Comparison of ENCODE assay signal across 8 cellular contexts in the genomic region with DNA sequence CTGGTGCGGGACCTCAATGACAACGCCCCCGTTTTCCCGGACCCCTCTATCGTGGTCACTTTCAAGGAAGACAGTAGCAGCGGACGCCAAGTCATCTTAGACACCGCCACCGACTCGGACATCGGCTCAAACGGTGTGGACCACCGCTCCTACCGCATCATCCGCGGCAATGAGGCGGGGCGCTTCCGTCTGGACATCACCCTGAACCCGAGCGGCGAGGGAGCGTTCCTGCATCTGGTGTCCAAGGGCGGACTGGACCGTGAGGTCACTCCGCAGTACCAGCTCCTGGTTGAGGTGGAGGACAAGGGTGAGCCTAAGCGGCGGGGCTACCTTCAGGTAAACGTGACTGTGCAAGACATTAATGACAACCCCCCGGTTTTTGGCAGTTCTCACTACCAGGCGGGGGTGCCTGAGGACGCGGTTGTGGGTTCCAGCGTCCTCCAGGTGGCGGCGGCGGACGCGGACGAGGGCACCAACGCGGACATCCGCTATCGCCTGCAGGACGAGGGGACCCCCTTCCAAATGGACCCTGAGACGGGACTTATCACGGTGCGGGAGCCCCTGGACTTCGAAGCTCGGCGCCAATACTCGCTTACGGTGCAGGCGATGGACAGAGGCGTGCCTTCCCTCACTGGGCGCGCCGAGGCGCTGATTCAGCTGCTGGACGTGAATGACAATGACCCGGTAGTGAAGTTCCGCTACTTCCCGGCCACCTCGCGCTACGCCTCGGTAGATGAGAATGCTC. TPM values are rescaled to one million over a fixed set of nuclear protein-coding genes. Genes with fewer than 3 reads are reported as not detected.
A peak's percentile ranks its signal among the peaks of the same experiment; 100 is the strongest.
DNase-seq lines count a peak whose midpoint lies in the region; ATAC-seq and TF ChIP-seq lines count a peak whose summit lies in the region.

No MANE protein-coding gene starts in this region.

- no peak overlapping the region for H3K27ac Mint-ChIP-seq in activated CD4-positive, alpha-beta memory T cell treated with anti-CD3 and anti-CD28 coated beads, Interleukin-2, amount 10 ng/mL, durations not matched to agents 7 days and 5 days
- no peak overlapping the region for H3K27ac Mint-ChIP-seq in activated CD4-positive, alpha-beta memory T cell treated with anti-CD3 and anti-CD28 coated beads for 36 hours
- H3K27ac Mint-ChIP-seq in T-helper 17 cell = no peak overlapping the region

- DNase-seq in activated CD4-positive, alpha-beta memory T cell treated with anti-CD3 and anti-CD28 coated beads, Interleukin-2, amount 10 ng/mL, durations not matched to agents 7 days and 5 days = no peak
- DNase-seq in activated CD4-positive, alpha-beta memory T cell treated with anti-CD3 and anti-CD28 coated beads for 36 hours = no peak
- peak in 1 of 3 donors; percentile 5 for DNase-seq in T-helper 17 cell
- peak; percentile 36 to 73 (median 53) for DNase-seq in heart left ventricle
- peak; percentile 51 for DNase-seq in osteoblast (ENCODE audit: insufficient read length, low spot score, missing footprints)
- DNase-seq in kidney glomerular epithelial cell (lab: John Stamatoyannopoulos, UW) = no peak
- DNase-seq in NK-92 (lab: John Stamatoyannopoulos, UW; ENCODE audit: unreplicated experiment) = no peak

- H3K79me2 ChIP-seq in osteoblast (ENCODE audit: insufficient read depth, low read length) = peaks cover 48% of the 10 kb centered on the region

- peak overlapping the region; percentile 94 for H2AFZ ChIP-seq in osteoblast (ENCODE audit: low read length)

- peak overlapping the region; percentile 28 for H3K4me3 Mint-ChIP-seq in activated CD4-positive, alpha-beta memory T cell treated with anti-CD3 and anti-CD28 coated beads, Interleukin-2, amount 10 ng/mL, durations not matched to agents 7 days and 5 days
- no peak overlapping the region for H3K4me3 Mint-ChIP-seq in activated CD4-positive, alpha-beta memory T cell treated with anti-CD3 and anti-CD28 coated beads for 36 hours
- H3K4me3 Mint-ChIP-seq in T-helper 17 cell = peak overlapping the region; percentile 89

- peak overlapping the region; percentile 67 to 97 (median 82) for H3K4me3 ChIP-seq in heart left ventricle
- peak overlapping the region; percentile 93 for H3K4me3 ChIP-seq in osteoblast (ENCODE audit: insufficient read depth, low read length)

- POLR2A ChIA-PET in activated CD4-positive, alpha-beta memory T cell treated with anti-CD3 and anti-CD28 coated beads, Interleukin-2, amount 10 ng/mL, durations not matched to agents 7 days and 5 days (lab: Charles Lee) = no interaction called here
- POLR2A ChIA-PET in activated CD4-positive, alpha-beta memory T cell treated with anti-CD3 and anti-CD28 coated beads for 36 hours (lab: Charles Lee) = no interaction called here

- CTCF ChIA-PET in activated CD4-positive, alpha-beta memory T cell treated with anti-CD3 and anti-CD28 coated beads, Interleukin-2, amount 10 ng/mL, durations not matched to agents 7 days and 5 days (lab: Charles Lee) = no interaction called here
- CTCF ChIA-PET in activated CD4-positive, alpha-beta memory T cell treated with anti-CD3 and anti-CD28 coated beads for 36 hours (lab: Charles Lee) = no interaction called here

- TF ChIP-seq CTCF in heart left ventricle (IDR thresholded peaks at IDR 0.05) = peak in 6 of 12 donors; percentile 10 to 46 (median 20)
- TF ChIP-seq CTCF in osteoblast (IDR thresholded peaks at IDR 0.05; ENCODE audit: extremely low read depth, low read depth, low read length) = no peak

- peak overlapping the region; percentile 99 for H3K4me2 ChIP-seq in osteoblast (ENCODE audit: insufficient read depth, low read length)

- H3K4me1 ChIP-seq in heart left ventricle (peaks cover 0 to 51% (median 39%) of the 10 kb centered on the region in 12 donors), osteoblast (ENCODE audit: insufficient read depth, low read length) (peaks cover 25% of the 10 kb centered on the region)

- ATAC-seq in T-helper 17 cell (no peak), heart left ventricle (peak in 3 of 4 donors; percentile 1 to 11 (median 2))
- ATAC-seq in activated CD4-positive, CD25-positive, alpha-beta regulatory T cell treated with anti-CD3 and anti-CD28 coated beads, Interleukin-2, amount 50 U/mL, for 24 hours = no peak

- peaks cover 5% of the 10 kb centered on the region for H4K20me1 ChIP-seq in osteoblast (ENCODE audit: insufficient read depth, low read length)

- H3K36me3 ChIP-seq in heart left ventricle (peaks cover 0 to 8% (median 0%) of the 10 kb centered on the region in 9 donors), osteoblast (ENCODE audit: insufficient read depth, low read length) (no peaks in the 10 kb centered on the region)

- H3K36me3 Mint-ChIP-seq in activated CD4-positive, alpha-beta memory T cell treated with anti-CD3 and anti-CD28 coated beads, Interleukin-2, amount 10 ng/mL, durations not matched to agents 7 days and 5 days (ENCODE audit: low read depth) = no peaks in the 10 kb centered on the region
- no peaks in the 10 kb centered on the region for H3K36me3 Mint-ChIP-seq in activated CD4-positive, alpha-beta memory T cell treated with anti-CD3 and anti-CD28 coated beads for 36 hours
- H3K36me3 Mint-ChIP-seq in T-helper 17 cell (ENCODE audit: low read depth) = no peaks in the 10 kb centered on the region

- H3K27me3 ChIP-seq in heart left ventricle (peaks cover 0 to 35% (median 0%) of the 10 kb centered on the region in 9 donors), osteoblast (ENCODE audit: insufficient read depth, low read length) (no peaks in the 10 kb centered on the region)

- intact Hi-C loops in activated CD4-positive, alpha-beta memory T cell treated with anti-CD3 and anti-CD28 coated beads for 36 hours (cut with micrococcal nuclease) = loop anchor here (10.0 kb wide), 2 partner anchors 428 to 1808 kb away; no protein-coding TSS in a partner anchor
- intact Hi-C loops in heart left ventricle (cut with DNase I) = loop anchor here (2.0 to 10.0 kb wide), 13 partner anchors 74 to 1288 kb away; no protein-coding TSS in a partner anchor

- TF ChIP-seq POLR2A in heart left ventricle (IDR thresholded peaks at IDR 0.05) = no peak

- H3K9me3 ChIP-seq in T-helper 17 cell (ENCODE audit: control insufficient read depth, low read length, poor library complexity, severe bottlenecking) (no peaks in the 10 kb centered on the region), heart left ventricle (no peaks in the 10 kb centered on the region), osteoblast (ENCODE audit: low read depth, low read length) (no peaks in the 10 kb centered on the region)

- peak overlapping the region in 11 of 12 donors; percentile 87 to 96 (median 92) for H3K27ac ChIP-seq in heart left ventricle
- H3K27ac ChIP-seq in osteoblast (ENCODE audit: low read depth, low read length) = peak overlapping the region; percentile 63

- no peaks in the 10 kb centered on the region for H3K9me3 Mint-ChIP-seq in activated CD4-positive, alpha-beta memory T cell treated with anti-CD3 and anti-CD28 coated beads, Interleukin-2, amount 10 ng/mL, durations not matched to agents 7 days and 5 days
- H3K9me3 Mint-ChIP-seq in activated CD4-positive, alpha-beta memory T cell treated with anti-CD3 and anti-CD28 coated beads for 36 hours = no peaks in the 10 kb centered on the region

- WGBS in heart left ventricle, 4 donors = 0 to 1% (median 1%) methylated on average over 3 to 67 of the region's 67 CpGs

- peaks cover 47% of the 10 kb centered on the region for H3K27me3 Mint-ChIP-seq in activated CD4-positive, alpha-beta memory T cell treated with anti-CD3 and anti-CD28 coated beads, Interleukin-2, amount 10 ng/mL, durations not matched to agents 7 days and 5 days
- peaks cover 62% of the 10 kb centered on the region for H3K27me3 Mint-ChIP-seq in activated CD4-positive, alpha-beta memory T cell treated with anti-CD3 and anti-CD28 coated beads for 36 hours
- peaks cover 62% of the 10 kb centered on the region for H3K27me3 Mint-ChIP-seq in T-helper 17 cell

- H3K4me1 Mint-ChIP-seq in activated CD4-positive, alpha-beta memory T cell treated with anti-CD3 and anti-CD28 coated beads, Interleukin-2, amount 10 ng/mL, durations not matched to agents 7 days and 5 days = peaks cover 35% of the 10 kb centered on the region
- peaks cover 27% of the 10 kb centered on the region for H3K4me1 Mint-ChIP-seq in activated CD4-positive, alpha-beta memory T cell treated with anti-CD3 and anti-CD28 coated beads for 36 hours (ENCODE audit: low read depth)
- H3K4me1 Mint-ChIP-seq in T-helper 17 cell = peaks cover 25% of the 10 kb centered on the region

RNA-seq across cellular contexts. Expression of gene FAT4, which starts 2.2 kb away (rescaled TPM):
- not detected for total RNA-seq in activated CD4-positive, alpha-beta memory T cell treated with anti-CD3 and anti-CD28 coated beads, Interleukin-2, amount 10 ng/mL, durations not matched to agents 7 days and 5 days
- not detected for total RNA-seq in activated CD4-positive, alpha-beta memory T cell treated with anti-CD3 and anti-CD28 coated beads for 36 hours
- total RNA-seq in T-helper 17 cell = under 1 TPM in 1 of 2 donors, not detected in 1; 0.18 TPM
- total RNA-seq in heart left ventricle = 10 to 100 TPM in 6 of 9 donors, 1 to 10 TPM in 3; 5.3 to 16.3 (median 11.8) TPM
- 1 to 10 TPM; 1.3 to 4.1 TPM for polyA plus RNA-seq in heart left ventricle
- 27.9 and 31.2 TPM in 2 replicates for total RNA-seq in osteoblast

Comparison
In these comparisons a context has a peak if more than half of its experiments do, and no peak if none do; other contexts are left out.
1. DNase-seq: peak in heart left ventricle (5 of 5) and osteoblast (single experiment); none in activated CD4-positive, alpha-beta memory T cell treated with anti-CD3 and anti-CD28 coated beads, Interleukin-2, amount 10 ng/mL, durations not matched to agents 7 days and 5 days (single experiment), activated CD4-positive, alpha-beta memory T cell treated with anti-CD3 and anti-CD28 coated beads for 36 hours (single experiment), kidney glomerular epithelial cell (single experiment) and NK-92 (single experiment).
2. ATAC-seq: peak in heart left ventricle (3 of 4); none in T-helper 17 cell (single experiment) and activated CD4-positive, CD25-positive, alpha-beta regulatory T cell treated with anti-CD3 and anti-CD28 coated beads, Interleukin-2, amount 50 U/mL, for 24 hours (0 of 2).
3. RNA of gene FAT4, which starts 2.2 kb away (total RNA-seq): 27.9 to 31.2 TPM in osteoblast and 5.3 to 16.3 TPM in heart left ventricle; 0.18 TPM in T-helper 17 cell, not detected in activated CD4-positive, alpha-beta memory T cell treated with anti-CD3 and anti-CD28 coated beads, Interleukin-2, amount 10 ng/mL, durations not matched to agents 7 days and 5 days and not detected in activated CD4-positive, alpha-beta memory T cell treated with anti-CD3 and anti-CD28 coated beads for 36 hours; every median in the first group is over 4 times any median in the second.